8 cellular contexts compared by ENCODE assay signal in genomic region chr11:111604392-111605009, GRCh38. TPM values are rescaled to one million over a fixed set of nuclear protein-coding genes. Genes with fewer than 3 reads are reported as not detected.
DNase-seq lines count a peak whose midpoint lies in the region; ATAC-seq, FAIRE-seq and TF ChIP-seq lines count a peak whose summit lies in the region.

No MANE protein-coding gene starts in this region.

- TF ChIP-seq CTCF in 22Rv1 (IDR thresholded peaks at IDR 0.05): peak; percentile 84
- peak; percentile 31; the same call in 1 of the 2 replicates for TF ChIP-seq CTCF in WI38 (IDR thresholded peaks at IDR 0.05; ENCODE audit: low read depth, low read length)

- ATAC-seq in HG03139 (IDR thresholded peaks at IDR 0.05; ENCODE audit: unreplicated experiment): no peak

- FAIRE-seq in G401.6 (lab: Jason Lieb, UNC): peak; percentile 97

- H3K4me3 ChIP-seq in WI38 (ENCODE audit: low read depth, low read length): peak overlapping the region; percentile 87

- H3K27ac ChIP-seq in 22Rv1: no peak overlapping the region

- peak; percentile 67 for DNase-seq in NCI-H2029 (lab: John Stamatoyannopoulos, UW)
- peak; percentile 50 for DNase-seq in foreskin melanocyte
- DNase-seq in retina: peak; percentile 56
- no peak for DNase-seq in mucosa of gallbladder (ENCODE audit: low spot score)

RNA-seq across cellular contexts. Expression of gene SIK2, which starts 2.3 kb away (rescaled TPM):
- total RNA-seq in mucosa of gallbladder: 27.6 TPM
